Comparison of ENCODE assay signal across 8 cellular contexts in the genomic region with DNA sequence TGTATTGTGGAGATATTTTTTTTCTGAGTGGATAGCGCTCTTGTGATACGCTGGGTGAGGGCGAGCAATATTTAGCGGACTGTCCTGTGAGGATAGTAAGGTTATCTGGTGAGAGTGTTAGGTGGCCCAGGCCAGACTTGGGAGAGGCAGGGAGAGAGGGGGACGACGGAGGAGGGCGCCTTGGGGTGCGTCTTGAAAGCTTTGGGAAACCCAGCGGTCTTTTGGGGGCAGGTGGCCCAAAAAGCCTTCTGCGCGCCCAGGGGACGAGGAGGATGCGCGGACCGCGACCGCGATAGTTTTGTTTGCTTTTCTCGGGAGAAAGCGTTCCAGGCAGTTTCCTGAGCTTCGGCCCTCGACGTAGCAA. TPM values are rescaled to one million over a fixed set of nuclear protein-coding genes. Genes with fewer than 3 reads are reported as not detected.
DNase-seq lines count a peak whose midpoint lies in the region; ATAC-seq, FAIRE-seq and TF ChIP-seq lines count a peak whose summit lies in the region.

No MANE protein-coding gene starts in this region.

- H3K27ac ChIP-seq in right cardiac atrium (ENCODE audit: low read length) (peak overlapping the region; percentile 69), spleen (peak overlapping the region; percentile 71 to 90 (median 86))

- no peaks in the 10 kb centered on the region for H3K36me3 ChIP-seq in spleen

- TF ChIP-seq CTCF in activated CD8-positive, alpha-beta T cell treated with anti-CD3 and anti-CD28 coated beads for 36 hours (IDR thresholded peaks at IDR 0.05), result no peak
- no peak for TF ChIP-seq CTCF in spleen (IDR thresholded peaks at IDR 0.05 in 8 of 11, conservative IDR thresholded peaks at IDR 0.05 in 3 of 11)

- H3K27me3 ChIP-seq in right cardiac atrium (ENCODE audit: control insufficient read depth, insufficient read depth) (no peaks in the 10 kb centered on the region), spleen (replicated peaks in 1 of 7) (peaks cover 0 to 5% (median 0%) of the 10 kb centered on the region in 7 donors)

- no peaks in the 10 kb centered on the region for H3K9me3 Mint-ChIP-seq in activated CD4-positive, alpha-beta T cell treated with anti-CD3 and anti-CD28 coated beads, Interleukin-2, amount 10 ng/mL, durations not matched to agents 24 days and 14 days
- no peaks in the 10 kb centered on the region for H3K9me3 Mint-ChIP-seq in activated CD8-positive, alpha-beta T cell treated with anti-CD3 and anti-CD28 coated beads for 36 hours

- H3K36me3 Mint-ChIP-seq in activated CD4-positive, alpha-beta T cell treated with anti-CD3 and anti-CD28 coated beads, Interleukin-2, amount 10 ng/mL, durations not matched to agents 24 days and 14 days (ENCODE audit: low read depth), result peaks cover 2% of the 10 kb centered on the region
- no peaks in the 10 kb centered on the region for H3K36me3 Mint-ChIP-seq in activated CD8-positive, alpha-beta T cell treated with anti-CD3 and anti-CD28 coated beads for 36 hours (ENCODE audit: low read depth)

- peaks cover 23% of the 10 kb centered on the region for H3K4me1 Mint-ChIP-seq in activated CD4-positive, alpha-beta T cell treated with anti-CD3 and anti-CD28 coated beads, Interleukin-2, amount 10 ng/mL, durations not matched to agents 24 days and 14 days
- peaks cover 25% of the 10 kb centered on the region for H3K4me1 Mint-ChIP-seq in activated CD8-positive, alpha-beta T cell treated with anti-CD3 and anti-CD28 coated beads for 36 hours (ENCODE audit: low read depth)

- ATAC-seq in activated CD8-positive, alpha-beta T cell treated with anti-CD3 and anti-CD28 coated beads for 36 hours, result no peak
- peak; percentile 12 to 19 for ATAC-seq in right cardiac atrium

- peak overlapping the region; percentile 81 for H3K4me3 ChIP-seq in right cardiac atrium (ENCODE audit: low read length)
- H3K4me3 ChIP-seq in spleen, result peak overlapping the region; percentile 83 to 100 (median 95)

- TF ChIP-seq POLR2A in spleen (IDR thresholded peaks at IDR 0.05), result no peak

- intact Hi-C loops in activated CD4-positive, alpha-beta T cell treated with anti-CD3 and anti-CD28 coated beads, Interleukin-2, amount 10 ng/mL, durations not matched to agents 24 days and 14 days (cut with micrococcal nuclease), result loop anchor here (1.0 to 10.0 kb wide), 7 partner anchors 145 to 781 kb away; a partner anchor contains a TSS
- intact Hi-C loops in activated CD8-positive, alpha-beta T cell treated with anti-CD3 and anti-CD28 coated beads for 36 hours (cut with micrococcal nuclease), result no loop called here
- intact Hi-C loops in right cardiac atrium (cut with DNase I) (no loop called here), spleen (cut with DNase I; ENCODE audit: low total_unique reads) (no loop called here)

- peaks cover 14% of the 10 kb centered on the region for H3K27me3 Mint-ChIP-seq in activated CD4-positive, alpha-beta T cell treated with anti-CD3 and anti-CD28 coated beads, Interleukin-2, amount 10 ng/mL, durations not matched to agents 24 days and 14 days
- H3K27me3 Mint-ChIP-seq in activated CD8-positive, alpha-beta T cell treated with anti-CD3 and anti-CD28 coated beads for 36 hours, result peaks cover 2% of the 10 kb centered on the region

- H3K4me1 ChIP-seq in right cardiac atrium (ENCODE audit: control insufficient read depth, insufficient read depth, low read length) (peaks cover 2% of the 10 kb centered on the region), spleen (peaks cover 16 to 48% (median 34%) of the 10 kb centered on the region in 6 donors)

- POLR2A ChIA-PET in activated CD8-positive, alpha-beta T cell treated with anti-CD3 and anti-CD28 coated beads for 36 hours (lab: Charles Lee), result interaction anchor here (0.9 to 2.2 kb wide), 3 partner anchors 13 to 15 kb away, joined by 4 to 5 read pairs (median 4); no protein-coding TSS in a partner anchor

- WGBS in right cardiac atrium, result 10% methylated on average over 23 of the region's 23 CpGs
- WGBS in spleen, 5 donors, result 14 to 22% (median 19%) methylated on average over 19 to 23 of the region's 23 CpGs

- H3K9me3 ChIP-seq in right cardiac atrium (ENCODE audit: control insufficient read depth, low read length), result no peaks in the 10 kb centered on the region
- H3K9me3 ChIP-seq in spleen, result no peaks in the 10 kb centered on the region

- H3K27ac Mint-ChIP-seq in activated CD4-positive, alpha-beta T cell treated with anti-CD3 and anti-CD28 coated beads, Interleukin-2, amount 10 ng/mL, durations not matched to agents 24 days and 14 days, result peak overlapping the region; percentile 79
- peak overlapping the region; percentile 72 for H3K27ac Mint-ChIP-seq in activated CD8-positive, alpha-beta T cell treated with anti-CD3 and anti-CD28 coated beads for 36 hours

- H3K4me3 Mint-ChIP-seq in activated CD4-positive, alpha-beta T cell treated with anti-CD3 and anti-CD28 coated beads, Interleukin-2, amount 10 ng/mL, durations not matched to agents 24 days and 14 days, result peak overlapping the region; percentile 99
- peak overlapping the region; percentile 97 for H3K4me3 Mint-ChIP-seq in activated CD8-positive, alpha-beta T cell treated with anti-CD3 and anti-CD28 coated beads for 36 hours

- FAIRE-seq in urothelium cell line (lab: Jason Lieb, UNC), result no peak

- DNase-seq in activated CD4-positive, alpha-beta T cell treated with anti-CD3 and anti-CD28 coated beads, Interleukin-2, amount 10 ng/mL, durations not matched to agents 24 days and 14 days, result no peak
- DNase-seq in activated CD4-positive, alpha-beta T cell treated with anti-CD3 and anti-CD28 coated beads, Interleukin-2, amount 50 U/mL, for 4 hours, result no peak
- DNase-seq in activated CD8-positive, alpha-beta T cell treated with anti-CD3 and anti-CD28 coated beads for 36 hours, result no peak
- no peak for DNase-seq in right cardiac atrium
- no peak for DNase-seq in spleen
- DNase-seq in retina, result no peak
- no peak for DNase-seq in urothelium cell line (ENCODE audit: low spot score)
- no peak for DNase-seq in D341Med (ENCODE audit: low spot score)

- CTCF ChIA-PET in activated CD8-positive, alpha-beta T cell treated with anti-CD3 and anti-CD28 coated beads for 36 hours (lab: Charles Lee), result interaction anchor here (0.7 to 2.8 kb wide), 8 partner anchors 11 to 453 kb away, joined by 3 to 12 read pairs (median 4); no protein-coding TSS in a partner anchor

RNA-seq across cellular contexts. Expression of a gene that starts 0.5 kb away (rescaled TPM):
- 16.0 and 18.2 TPM in 2 replicates for total RNA-seq in activated CD4-positive, alpha-beta T cell treated with anti-CD3 and anti-CD28 coated beads, Interleukin-2, amount 10 ng/mL, durations not matched to agents 24 days and 14 days
- 10 to 100 TPM; 12.5 to 13.2 TPM for total RNA-seq in activated CD8-positive, alpha-beta T cell treated with anti-CD3 and anti-CD28 coated beads for 36 hours
- total RNA-seq in right cardiac atrium (10 to 100 TPM in 1 of 4 donors, 1 to 10 TPM in 3; 6.9 to 12.8 (median 9.4) TPM), spleen (10 to 100 TPM; 23.1 to 62.9 (median 56.7) TPM)
- polyA plus RNA-seq in right cardiac atrium (3.1 TPM), spleen (10 to 100 TPM in 2 of 3 donors, 1 to 10 TPM in 1; 8.5 to 11.6 (median 10.9) TPM)
